ENCODE assay signal across 7 cellular contexts in the genomic region with DNA sequence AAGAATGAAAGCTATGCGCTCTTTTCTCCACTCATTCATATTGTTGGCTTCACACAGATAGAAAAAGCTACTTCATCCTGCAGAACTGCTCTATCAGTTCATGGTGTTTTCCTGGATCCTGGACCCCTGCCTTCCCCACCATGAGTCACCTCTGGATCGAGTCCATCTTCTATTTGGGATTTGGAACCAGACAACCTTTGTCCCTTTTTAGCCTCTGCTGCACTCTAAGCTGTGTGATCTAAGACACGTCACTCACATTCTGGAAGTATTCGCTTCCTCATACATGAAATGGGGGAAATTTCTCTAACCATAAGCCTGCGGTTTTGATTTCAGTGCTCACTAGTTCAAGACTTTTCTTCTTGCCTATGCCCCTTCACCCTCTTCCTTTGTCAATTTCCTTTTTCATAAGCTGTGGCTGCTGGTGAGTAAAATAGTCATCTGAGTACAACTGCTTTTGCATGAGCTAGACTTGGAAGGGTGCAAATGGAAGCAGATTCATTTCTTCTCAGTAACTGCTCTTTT. TPM values are rescaled to one million over a fixed set of nuclear protein-coding genes. Genes with fewer than 3 reads are reported as not detected.
DNase-seq lines count a peak whose midpoint lies in the region; ATAC-seq and TF ChIP-seq lines count a peak whose summit lies in the region.

No MANE protein-coding gene starts in this region.

- no peak overlapping the region for H3K4me3 ChIP-seq in HEK293 (ENCODE audit: low read depth, low read length)
- no peak overlapping the region for H3K4me3 ChIP-seq in MG63
- H3K4me3 ChIP-seq in mucosa of descending colon = no peak overlapping the region

- TF ChIP-seq CTCF in HEK293 (tag by site-specific recombination; IDR thresholded peaks at IDR 0.05) (no peak), mucosa of descending colon (IDR thresholded peaks at IDR 0.05) (no peak)

- ATAC-seq in GM18520 (IDR thresholded peaks at IDR 0.05; ENCODE audit: unreplicated experiment) (peak; percentile 90), mucosa of descending colon (peak; percentile 82)

- H3K36me3 ChIP-seq in HEK293 (ENCODE audit: control insufficient read depth in 2 of 2, insufficient read depth in 1 of 2, low read length in 2 of 2) (no peaks in the 10 kb centered on the region), MG63 (no peaks in the 10 kb centered on the region), mucosa of descending colon (ENCODE audit: low read depth) (no peaks in the 10 kb centered on the region)

- DNase-seq in MG63 (peak; percentile 84), brain pericyte (ENCODE audit: low read depth, low spot score) (peak; percentile 50), mucosa of descending colon (peak in 1 of 3 donors; percentile 27), ecto neural progenitor cell (ENCODE audit: low spot score) (no peak)
- DNase-seq in effector CD8-positive, alpha-beta T cell (lab: John Stamatoyannopoulos, UW) = no peak

- POLR2A ChIA-PET in HEK293 (lab: Yijun Ruan, JAX) = interaction anchor here (1.6 kb wide), 1 partner anchor 14 kb away, joined by 6 read pairs; a partner anchor contains a TSS

- CTCF ChIA-PET in HEK293 (lab: Yijun Ruan, JAX) = interaction anchor here (0.5 to 1.6 kb wide), 4 partner anchors 14 to 164 kb away, joined by 5 to 7 read pairs (median 6); a partner anchor contains a TSS

- H3K27ac ChIP-seq in HEK293 (ENCODE audit: extremely low read depth, low read depth, low read length) = no peak overlapping the region

- H3K4me1 ChIP-seq in HEK293 (ENCODE audit: control insufficient read depth, insufficient read depth, low read length) (no peaks in the 10 kb centered on the region), mucosa of descending colon (ENCODE audit: low read depth) (no peaks in the 10 kb centered on the region)

- H3K27me3 ChIP-seq in MG63 = peaks cover 2% of the 10 kb centered on the region; the same call in 1 of the 2 replicates

- H3K9me3 ChIP-seq in HEK293 (ENCODE audit: control insufficient read depth, insufficient read depth, low read depth, low read length) (no peaks in the 10 kb centered on the region), MG63 (peaks cover 4% of the 10 kb centered on the region; the same call in 1 of the 2 replicates), mucosa of descending colon (no peaks in the 10 kb centered on the region)

- intact Hi-C loops in mucosa of descending colon (cut with DNase I, micrococcal nuclease) = no loop called here

TF ChIP-seq in HEK293, 187 proteins besides CTCF, POLR2A, EP300 and RAD21:
- TF ChIP-seq ZNF223 (tag by site-specific recombination; IDR thresholded peaks at IDR 0.05) (no peak), HOXA7 (CRISPR knock-in tag; IDR thresholded peaks at IDR 0.05; ENCODE audit: borderline replicate concordance) (no peak), ZBTB17 (tag by site-specific recombination; IDR thresholded peaks at IDR 0.05) (peak; percentile 29), PRDM1 (tag by site-specific recombination; IDR thresholded peaks at IDR 0.05) (0 out of 2 replicates have a peak, but pooled peaks have one; percentile 40), ZNF623 (tag by site-specific recombination; IDR thresholded peaks at IDR 0.05) (no peak), ZNF501 (tag by site-specific recombination; IDR thresholded peaks at IDR 0.05) (no peak), ZBTB21 (tag by site-specific recombination; IDR thresholded peaks at IDR 0.05) (no peak), ZNF341 (tag by site-specific recombination; IDR thresholded peaks at IDR 0.05; ENCODE audit: low read depth) (no peak), ZNF416 (tag by site-specific recombination; IDR thresholded peaks at IDR 0.05) (no peak), MYNN (tag by site-specific recombination; IDR thresholded peaks at IDR 0.05; ENCODE audit: borderline replicate concordance) (no peak)
- TF ChIP-seq, protein P1, sequence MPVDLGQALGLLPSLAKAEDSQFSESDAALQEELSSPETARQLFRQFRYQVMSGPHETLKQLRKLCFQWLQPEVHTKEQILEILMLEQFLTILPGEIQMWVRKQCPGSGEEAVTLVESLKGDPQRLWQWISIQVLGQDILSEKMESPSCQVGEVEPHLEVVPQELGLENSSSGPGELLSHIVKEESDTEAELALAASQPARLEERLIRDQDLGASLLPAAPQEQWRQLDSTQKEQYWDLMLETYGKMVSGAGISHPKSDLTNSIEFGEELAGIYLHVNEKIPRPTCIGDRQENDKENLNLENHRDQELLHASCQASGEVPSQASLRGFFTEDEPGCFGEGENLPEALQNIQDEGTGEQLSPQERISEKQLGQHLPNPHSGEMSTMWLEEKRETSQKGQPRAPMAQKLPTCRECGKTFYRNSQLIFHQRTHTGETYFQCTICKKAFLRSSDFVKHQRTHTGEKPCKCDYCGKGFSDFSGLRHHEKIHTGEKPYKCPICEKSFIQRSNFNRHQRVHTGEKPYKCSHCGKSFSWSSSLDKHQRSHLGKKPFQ (tag by site-specific recombination; IDR thresholded peaks at IDR 0.05) = no peak
- TF ChIP-seq, protein P2, sequence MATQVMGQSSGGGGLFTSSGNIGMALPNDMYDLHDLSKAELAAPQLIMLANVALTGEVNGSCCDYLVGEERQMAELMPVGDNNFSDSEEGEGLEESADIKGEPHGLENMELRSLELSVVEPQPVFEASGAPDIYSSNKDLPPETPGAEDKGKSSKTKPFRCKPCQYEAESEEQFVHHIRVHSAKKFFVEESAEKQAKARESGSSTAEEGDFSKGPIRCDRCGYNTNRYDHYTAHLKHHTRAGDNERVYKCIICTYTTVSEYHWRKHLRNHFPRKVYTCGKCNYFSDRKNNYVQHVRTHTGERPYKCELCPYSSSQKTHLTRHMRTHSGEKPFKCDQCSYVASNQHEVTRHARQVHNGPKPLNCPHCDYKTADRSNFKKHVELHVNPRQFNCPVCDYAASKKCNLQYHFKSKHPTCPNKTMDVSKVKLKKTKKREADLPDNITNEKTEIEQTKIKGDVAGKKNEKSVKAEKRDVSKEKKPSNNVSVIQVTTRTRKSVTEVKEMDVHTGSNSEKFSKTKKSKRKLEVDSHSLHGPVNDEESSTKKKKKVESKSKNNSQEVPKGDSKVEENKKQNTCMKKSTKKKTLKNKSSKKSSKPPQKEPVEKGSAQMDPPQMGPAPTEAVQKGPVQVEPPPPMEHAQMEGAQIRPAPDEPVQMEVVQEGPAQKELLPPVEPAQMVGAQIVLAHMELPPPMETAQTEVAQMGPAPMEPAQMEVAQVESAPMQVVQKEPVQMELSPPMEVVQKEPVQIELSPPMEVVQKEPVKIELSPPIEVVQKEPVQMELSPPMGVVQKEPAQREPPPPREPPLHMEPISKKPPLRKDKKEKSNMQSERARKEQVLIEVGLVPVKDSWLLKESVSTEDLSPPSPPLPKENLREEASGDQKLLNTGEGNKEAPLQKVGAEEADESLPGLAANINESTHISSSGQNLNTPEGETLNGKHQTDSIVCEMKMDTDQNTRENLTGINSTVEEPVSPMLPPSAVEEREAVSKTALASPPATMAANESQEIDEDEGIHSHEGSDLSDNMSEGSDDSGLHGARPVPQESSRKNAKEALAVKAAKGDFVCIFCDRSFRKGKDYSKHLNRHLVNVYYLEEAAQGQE (tag by site-specific recombination; IDR thresholded peaks at IDR 0.05) = no peak
- TF ChIP-seq, protein P3, sequence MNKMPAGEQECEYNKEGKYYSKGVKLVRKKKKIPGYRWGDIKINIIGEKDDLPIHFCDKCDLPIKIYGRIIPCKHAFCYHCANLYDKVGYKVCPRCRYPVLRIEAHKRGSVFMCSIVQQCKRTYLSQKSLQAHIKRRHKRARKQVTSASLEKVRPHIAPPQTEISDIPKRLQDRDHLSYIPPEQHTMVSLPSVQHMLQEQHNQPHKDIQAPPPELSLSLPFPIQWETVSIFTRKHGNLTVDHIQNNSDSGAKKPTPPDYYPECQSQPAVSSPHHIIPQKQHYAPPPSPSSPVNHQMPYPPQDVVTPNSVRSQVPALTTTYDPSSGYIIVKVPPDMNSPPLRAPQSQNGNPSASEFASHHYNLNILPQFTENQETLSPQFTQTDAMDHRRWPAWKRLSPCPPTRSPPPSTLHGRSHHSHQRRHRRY (tag by site-specific recombination; IDR thresholded peaks at IDR 0.05) = no peak

RNA-seq across cellular contexts. Expression of a gene that starts 14.1 kb away (rescaled TPM):
- 138 and 160 TPM in 2 replicates for total RNA-seq in MG63 (2014; rRNA removed; shearing (Covaris generic); ENCODE audit: low replicate concordance)
- 10 to 100 TPM; 10.7 to 56.3 (median 22.7) TPM for total RNA-seq in mucosa of descending colon

RNA-seq across cellular contexts. Expression of a gene that starts 55.0 kb away (rescaled TPM):
- 34.1 and 40.2 TPM in 2 replicates for total RNA-seq in MG63 (2014; rRNA removed; shearing (Covaris generic); ENCODE audit: low replicate concordance)
- total RNA-seq in mucosa of descending colon = 10 to 100 TPM; 31.5 to 35.0 (median 31.6) TPM

Comparison
In these comparisons a context has a peak if more than half of its experiments do, and no peak if none do; other contexts are left out.
1. DNase-seq: peak in MG63 (single experiment) and brain pericyte (single experiment); none in ecto neural progenitor cell (single experiment) and effector CD8-positive, alpha-beta T cell (single experiment).